ENCODE assay signal across 8 cellular contexts in genomic region chr13:40388617-40389016, GRCh38.
A peak's percentile ranks its signal among the peaks of the same experiment; 100 is the strongest.
DNase-seq lines count a peak whose midpoint lies in the region; ATAC-seq and TF ChIP-seq lines count a peak whose summit lies in the region.

No MANE protein-coding gene starts in this region.

- H4K20me1 ChIP-seq in hepatocyte (ENCODE audit: insufficient read depth, poor library complexity, severe bottlenecking): no peaks in the 10 kb centered on the region

- no peaks in the 10 kb centered on the region for H3K9me2 ChIP-seq in hepatocyte (replicated peaks; ENCODE audit: insufficient read depth)

- in situ Hi-C loops in KBM-7 (cut with MboI; ENCODE audit: low pct_unique_long_range_greater_than_20kb, low sequenced_read_pairs): no loop called here

- no peaks in the 10 kb centered on the region for H3K36me3 ChIP-seq in hepatocyte (replicated peaks; ENCODE audit: insufficient read depth, low read depth)

- DNase-seq in Daoy (ENCODE audit: low read depth): peak; percentile 68
- peak; percentile 89 for DNase-seq in KBM-7
- DNase-seq in activated CD8-positive, alpha-beta memory T cell treated with anti-CD3 and anti-CD28 coated beads for 24 hours: peak; percentile 88
- DNase-seq in hepatocyte (ENCODE audit: low spot score): no peak
- DNase-seq in stimulated activated CD8-positive, alpha-beta memory T cell treated with anti-CD3 and anti-CD28 coated beads, Interleukin-4, amount 100 ng/mL, for 4 hours (ENCODE audit: low read depth in 2 of 2, low spot score in 1 of 2): peak; percentile 57 to 69
- DNase-seq in iPS-NIHi11 (ENCODE audit: low spot score): no peak
- no peak for DNase-seq in NCI-H1417 treated with DMSO at 0.1 percent for 48 hours (lab: John Stamatoyannopoulos, UW)

- peaks cover 8% of the 10 kb centered on the region for H3K4me1 ChIP-seq in hepatocyte (ENCODE audit: insufficient read depth)

- no peaks in the 10 kb centered on the region for H3K27me3 ChIP-seq in hepatocyte

- H3K4me2 ChIP-seq in hepatocyte: peak overlapping the region; percentile 33

- no peaks in the 10 kb centered on the region for H3K9me3 ChIP-seq in hepatocyte (ENCODE audit: low read depth)

- H3K4me3 ChIP-seq in hepatocyte: no peak overlapping the region

- 71% methylated on average over 11 of the region's 11 CpGs for WGBS in hepatocyte (ENCODE audit: low lambda C conversion rate, missing lambda C conversion rate)

- H3K27ac ChIP-seq in hepatocyte: no peak overlapping the region

- TF ChIP-seq CTCF in hepatocyte (IDR thresholded peaks at IDR 0.05; ENCODE audit: poor library complexity): no peak

- ATAC-seq in GM21381 (IDR thresholded peaks at IDR 0.05; ENCODE audit: unreplicated experiment): peak; percentile 99

- no peak overlapping the region for H2AFZ ChIP-seq in hepatocyte

- no peaks in the 10 kb centered on the region for H3K79me2 ChIP-seq in hepatocyte

Comparison
In these comparisons a context has a peak if more than half of its experiments do, and no peak if none do; other contexts are left out.
1. DNase-seq: peak in Daoy (single experiment), KBM-7 (single experiment), activated CD8-positive, alpha-beta memory T cell treated with anti-CD3 and anti-CD28 coated beads for 24 hours (single experiment) and stimulated activated CD8-positive, alpha-beta memory T cell treated with anti-CD3 and anti-CD28 coated beads, Interleukin-4, amount 100 ng/mL, for 4 hours (2 of 2); none in hepatocyte (single experiment), iPS-NIHi11 (single experiment) and NCI-H1417 treated with DMSO at 0.1 percent for 48 hours (single experiment).